In the genomic region with DNA sequence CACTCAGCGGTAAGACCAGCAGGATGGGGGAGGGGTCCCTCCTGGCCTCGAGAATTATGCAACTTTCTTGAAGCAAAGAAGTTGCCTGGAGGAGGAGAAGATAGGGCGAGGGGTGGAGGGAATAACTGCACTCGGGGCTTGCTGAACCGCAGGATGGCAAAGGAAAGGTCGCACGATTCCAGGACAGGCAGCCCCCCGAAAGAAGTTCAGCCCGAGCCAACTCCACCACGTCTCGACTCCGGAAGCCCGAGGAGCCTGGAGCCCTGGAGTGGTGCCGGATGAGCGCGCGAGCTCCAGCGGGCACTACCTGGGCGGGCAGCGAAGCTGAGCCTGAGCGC, we compare ENCODE assay signal across 8 cellular contexts. TPM values are rescaled to one million over a fixed set of nuclear protein-coding genes. Genes with fewer than 3 reads are reported as not detected.
DNase-seq lines count a peak whose midpoint lies in the region; ATAC-seq and TF ChIP-seq lines count a peak whose summit lies in the region.

No MANE protein-coding gene starts in this region.

- peak; percentile 36 for ATAC-seq in HG03139 (IDR thresholded peaks at IDR 0.05; ENCODE audit: unreplicated experiment)
- ATAC-seq in activated naive CD8-positive, alpha-beta T cell treated with anti-CD3 and anti-CD28 coated beads, Interleukin-2, amount 50 U/mL, for 24 hours: peak; percentile 34
- no peak for ATAC-seq in GM18511 (IDR thresholded peaks at IDR 0.05; ENCODE audit: unreplicated experiment)

- peak overlapping the region; percentile 92 for H3K27ac Mint-ChIP-seq in Calu3 (ENCODE audit: unreplicated experiment)
- H3K27ac Mint-ChIP-seq in activated naive CD8-positive, alpha-beta T cell treated with anti-CD3 and anti-CD28 coated beads, Interleukin-2, amount 50 U/mL, for 24 hours: no peak overlapping the region

- H3K4me3 ChIP-seq in skeletal muscle cell (ENCODE audit: low read depth, low read length): peak overlapping the region; percentile 58

- no peaks in the 10 kb centered on the region for H3K9me3 Mint-ChIP-seq in Calu3 (ENCODE audit: low read depth, unreplicated experiment)
- no peaks in the 10 kb centered on the region for H3K9me3 Mint-ChIP-seq in activated naive CD8-positive, alpha-beta T cell treated with anti-CD3 and anti-CD28 coated beads, Interleukin-2, amount 50 U/mL, for 24 hours

- CTCF ChIA-PET in Calu3 (lab: Charles Lee): interaction anchor here (0.6 to 2.4 kb wide), 19 partner anchors 10 to 150 kb away, joined by 3 to 29 read pairs (median 7); partner anchors contain the start of gene COMMD2

- peak; percentile 73 for DNase-seq in Calu3
- no peak for DNase-seq in activated naive CD8-positive, alpha-beta T cell treated with anti-CD3 and anti-CD28 coated beads, Interleukin-2, amount 50 U/mL, for 24 hours
- DNase-seq in hepatic stellate cell (ENCODE audit: low spot score): peak; percentile 57
- no peak for DNase-seq in skeletal muscle cell (ENCODE audit: low read depth)
- DNase-seq in NK-92 (lab: John Stamatoyannopoulos, UW; ENCODE audit: unreplicated experiment): no peak
- DNase-seq in NOMO-1 (lab: John Stamatoyannopoulos, UW; ENCODE audit: unreplicated experiment in 2 of 2): no peak

- no peaks in the 10 kb centered on the region for H3K27me3 Mint-ChIP-seq in Calu3 (ENCODE audit: unreplicated experiment)
- H3K27me3 Mint-ChIP-seq in activated naive CD8-positive, alpha-beta T cell treated with anti-CD3 and anti-CD28 coated beads, Interleukin-2, amount 50 U/mL, for 24 hours: peaks cover 55% of the 10 kb centered on the region

- TSS peak; percentile 24 for BruUV-seq in Calu3 (replicated peaks; lab: Mats Ljungman, UMichigan)

- H3K4me3 Mint-ChIP-seq in Calu3 (ENCODE audit: low read depth, unreplicated experiment): peak overlapping the region; percentile 91
- peak overlapping the region; percentile 79 for H3K4me3 Mint-ChIP-seq in activated naive CD8-positive, alpha-beta T cell treated with anti-CD3 and anti-CD28 coated beads, Interleukin-2, amount 50 U/mL, for 24 hours

- intact Hi-C loops in Calu3 (cut with micrococcal nuclease; ENCODE audit: unreplicated experiment): loop anchor here (5.0 to 10.0 kb wide), 3 partner anchors 80 to 273 kb away; no protein-coding TSS in a partner anchor

- H3K4me1 Mint-ChIP-seq in Calu3 (ENCODE audit: low read depth, unreplicated experiment): peaks cover 32% of the 10 kb centered on the region
- H3K4me1 Mint-ChIP-seq in activated naive CD8-positive, alpha-beta T cell treated with anti-CD3 and anti-CD28 coated beads, Interleukin-2, amount 50 U/mL, for 24 hours: peaks cover 16% of the 10 kb centered on the region

- H3K36me3 Mint-ChIP-seq in Calu3 (ENCODE audit: insufficient read depth, unreplicated experiment): peaks cover 72% of the 10 kb centered on the region
- H3K36me3 Mint-ChIP-seq in activated naive CD8-positive, alpha-beta T cell treated with anti-CD3 and anti-CD28 coated beads, Interleukin-2, amount 50 U/mL, for 24 hours (ENCODE audit: low read depth): no peaks in the 10 kb centered on the region

- TF ChIP-seq CTCF in Calu3 (IDR thresholded peaks at IDR 0.05; ENCODE audit: unreplicated experiment): no peak

RNA-seq across cellular contexts. Expression of gene WWTR1, which starts 0.4 kb away (rescaled TPM):
- total RNA-seq in Calu3 (2022): 202 and 269 TPM in 2 replicates

Comparison
In these comparisons a context has a peak if more than half of its experiments do, and no peak if none do; other contexts are left out.
1. DNase-seq: peak in Calu3 (single experiment) and hepatic stellate cell (single experiment); none in activated naive CD8-positive, alpha-beta T cell treated with anti-CD3 and anti-CD28 coated beads, Interleukin-2, amount 50 U/mL, for 24 hours (single experiment), skeletal muscle cell (single experiment), NK-92 (single experiment) and NOMO-1 (0 of 2).